ENCODE assay signal across 12 cellular contexts in the genomic region with DNA sequence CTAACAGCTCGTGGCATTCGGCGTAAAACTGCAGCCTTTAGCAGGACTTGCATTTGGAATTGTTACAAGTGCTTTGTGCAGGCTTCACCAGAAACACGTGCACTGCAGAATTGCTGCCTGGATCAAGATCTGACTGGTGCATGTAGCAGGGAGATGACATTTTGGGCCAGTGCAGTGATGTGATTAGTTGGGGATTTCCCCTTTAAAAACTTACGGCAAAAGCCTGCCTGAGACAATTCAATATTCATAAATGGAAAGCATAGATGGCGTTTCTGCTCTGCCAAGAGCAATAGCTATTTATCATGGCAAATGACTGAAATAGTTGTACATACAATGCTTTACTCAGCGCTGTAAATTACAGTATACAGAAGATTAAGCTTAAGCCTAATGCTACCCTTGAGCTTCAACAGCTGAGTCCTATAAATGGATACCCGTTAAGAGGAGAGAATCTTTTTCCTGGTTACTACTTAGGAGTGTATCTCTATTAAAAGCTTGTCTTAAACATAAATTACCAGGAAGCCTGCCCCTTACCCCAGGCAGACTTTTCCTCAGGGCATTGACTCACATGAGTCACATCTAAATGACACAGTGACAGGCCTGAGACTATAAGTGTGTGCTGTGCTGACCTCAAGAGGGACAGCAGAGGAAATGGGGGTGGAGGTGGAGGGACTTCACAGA.
DNase-seq lines count a peak whose midpoint lies in the region; ATAC-seq and TF ChIP-seq lines count a peak whose summit lies in the region.
"Had no signal": no experiment of that assay in that cellular context is flagged by ENCODE, and none has a peak within 500 bp of the region (broad histone marks: within the 10 kb centered on the region; RNA-seq: fewer than 3 reads in every experiment).

No MANE protein-coding gene starts in this region.

- POLR2A ChIA-PET in CD8-positive, alpha-beta T cell (lab: Charles Lee), result no interaction called here

- H3K4me3 ChIP-seq in SJCRH30 (no peak overlapping the region), hepatocyte (no peak overlapping the region)
- no peak overlapping the region for H3K4me3 ChIP-seq in CD8-positive, alpha-beta T cell (ENCODE audit: low read depth, low read length)
- H3K4me3 ChIP-seq: lung had no signal

- no peaks in the 10 kb centered on the region for H3K9me3 Mint-ChIP-seq in CD8-positive, alpha-beta T cell
- H3K9me3 Mint-ChIP-seq: activated T-helper 2 cell treated with anti-CD3 and anti-CD28 coated beads, Interferon-gamma antibody, Interleukin-2, Interleukin-4, amounts not matched to agents 10 μg/mL and 5 μg/mL and 100 μg/mL, durations not matched to agents 14 hours and 24 hours and 36 hours had no signal

- no peaks in the 10 kb centered on the region for H4K20me1 ChIP-seq in hepatocyte (ENCODE audit: insufficient read depth, poor library complexity, severe bottlenecking)

- H3K36me3 ChIP-seq in SJCRH30 (no peaks in the 10 kb centered on the region), hepatocyte (replicated peaks; ENCODE audit: insufficient read depth, low read depth) (no peaks in the 10 kb centered on the region)
- H3K36me3 ChIP-seq in CD8-positive, alpha-beta T cell (ENCODE audit: insufficient read depth, low read length), result no peaks in the 10 kb centered on the region

- ATAC-seq in HG03460 (IDR thresholded peaks at IDR 0.05; ENCODE audit: unreplicated experiment) (no peak), HG02885 (IDR thresholded peaks at IDR 0.05; ENCODE audit: poor library complexity, unreplicated experiment) (no peak)
- ATAC-seq in CD8-positive, alpha-beta T cell, result no peak

- H3K4me1 Mint-ChIP-seq in CD8-positive, alpha-beta T cell (ENCODE audit: low read depth), result no peaks in the 10 kb centered on the region

- peaks cover 5% of the 10 kb centered on the region; the same call in 1 of the 2 replicates for H3K9me3 ChIP-seq in SJCRH30 (replicated peaks)
- H3K9me3 ChIP-seq in hepatocyte (ENCODE audit: low read depth), result no peaks in the 10 kb centered on the region
- H3K9me3 ChIP-seq in CD8-positive, alpha-beta T cell (ENCODE audit: low read length), result no peaks in the 10 kb centered on the region

- WGBS in hepatocyte (ENCODE audit: low lambda C conversion rate, missing lambda C conversion rate), result 61% methylated on average over 8 of the region's 8 CpGs

- intact Hi-C loops in CD8-positive, alpha-beta T cell (cut with DNase I, micrococcal nuclease), result no loop called here

- DNase-seq in A172 (ENCODE audit: low spot score), result peak; percentile 74
- DNase-seq in GM03348 (ENCODE audit: low spot score), result peak; percentile 16
- peak; percentile 34 to 59 for DNase-seq in SJCRH30
- no peak for DNase-seq in hepatocyte (ENCODE audit: low spot score)
- DNase-seq in CD8-positive, alpha-beta T cell, result no peak
- no peak for DNase-seq in DMS153 treated with DMSO at 0.1 percent for 48 hours (lab: John Stamatoyannopoulos, UW; ENCODE audit: unreplicated experiment)
- DNase-seq: NCI-H1092 treated with DMSO at 0.1 percent for 48 hours had no signal

- no peak for TF ChIP-seq CTCF in hepatocyte (IDR thresholded peaks at IDR 0.05; ENCODE audit: poor library complexity)
- TF ChIP-seq CTCF in CD8-positive, alpha-beta T cell (IDR thresholded peaks at IDR 0.05), result no peak

- no peak overlapping the region for H2AFZ ChIP-seq in hepatocyte

- no peak overlapping the region for H3K27ac Mint-ChIP-seq in CD8-positive, alpha-beta T cell
- H3K27ac Mint-ChIP-seq: activated T-helper 2 cell treated with anti-CD3 and anti-CD28 coated beads, Interferon-gamma antibody, Interleukin-2, Interleukin-4, amounts not matched to agents 10 μg/mL and 5 μg/mL and 100 μg/mL, durations not matched to agents 14 hours and 24 hours and 36 hours had no signal

- H3K4me3 Mint-ChIP-seq in CD8-positive, alpha-beta T cell, result no peak overlapping the region

- H3K27me3 ChIP-seq in SJCRH30 (no peaks in the 10 kb centered on the region), hepatocyte (no peaks in the 10 kb centered on the region)
- H3K27me3 ChIP-seq in CD8-positive, alpha-beta T cell (ENCODE audit: insufficient read depth, low read length), result no peaks in the 10 kb centered on the region

- CTCF ChIA-PET in CD8-positive, alpha-beta T cell (lab: Charles Lee), result interaction anchor here (0.7 to 2.6 kb wide), 4 partner anchors 9 to 273 kb away, joined by 3 to 13 read pairs (median 5); no protein-coding TSS in a partner anchor

- H3K4me1 ChIP-seq in SJCRH30, result peaks cover 43% of the 10 kb centered on the region
- no peaks in the 10 kb centered on the region for H3K4me1 ChIP-seq in hepatocyte (ENCODE audit: insufficient read depth)
- H3K4me1 ChIP-seq in CD8-positive, alpha-beta T cell (ENCODE audit: insufficient read depth, low read length), result no peaks in the 10 kb centered on the region

- H3K4me2 ChIP-seq in hepatocyte, result peak overlapping the region; percentile 18

- no peaks in the 10 kb centered on the region for H3K79me2 ChIP-seq in hepatocyte

- H3K27me3 Mint-ChIP-seq in CD8-positive, alpha-beta T cell (ENCODE audit: low read depth), result no peaks in the 10 kb centered on the region

- H3K27ac ChIP-seq in SJCRH30 (peak overlapping the region; percentile 14; the same call in 1 of the 2 replicates), hepatocyte (no peak overlapping the region)
- no peak overlapping the region for H3K27ac ChIP-seq in CD8-positive, alpha-beta T cell (ENCODE audit: low read depth, low read length)
- H3K27ac ChIP-seq: epithelial cell of prostate had no signal

- H3K36me3 Mint-ChIP-seq in CD8-positive, alpha-beta T cell, result peaks cover 4% of the 10 kb centered on the region

- no peaks in the 10 kb centered on the region for H3K9me2 ChIP-seq in hepatocyte (replicated peaks; ENCODE audit: insufficient read depth)

Comparison
In these comparisons a context has a peak if more than half of its experiments do, and no peak if none do; other contexts are left out.
1. DNase-seq: peak in A172 (single experiment), GM03348 (single experiment) and SJCRH30 (2 of 2); none in hepatocyte (single experiment), CD8-positive, alpha-beta T cell (0 of 7) and DMS153 treated with DMSO at 0.1 percent for 48 hours (single experiment).